In the genomic region with DNA sequence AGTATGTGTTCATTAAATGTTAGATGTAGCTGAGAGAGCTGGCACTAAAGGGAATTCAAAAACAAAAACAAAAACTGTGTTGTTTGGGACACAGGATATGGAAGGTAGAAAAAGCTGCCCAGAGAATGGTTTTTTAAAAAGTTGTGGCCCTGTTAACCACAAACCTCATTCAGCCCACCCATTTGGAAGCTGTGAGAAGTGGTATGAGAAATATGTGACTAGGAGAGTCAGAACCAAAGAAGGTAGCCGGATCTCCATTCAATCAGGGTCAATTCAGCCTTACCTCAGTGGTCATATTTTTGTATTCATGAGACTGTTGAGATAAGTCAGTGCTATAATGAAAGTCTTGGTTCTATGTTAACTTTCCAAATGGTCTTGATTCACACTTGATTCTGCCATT, we compare ENCODE assay signal across 12 cellular contexts. TPM values are rescaled to one million over a fixed set of nuclear protein-coding genes. Genes with fewer than 3 reads are reported as not detected.
DNase-seq lines count a peak whose midpoint lies in the region; ATAC-seq and TF ChIP-seq lines count a peak whose summit lies in the region.
"Had no signal": no experiment of that assay in that cellular context is flagged by ENCODE, and none has a peak within 500 bp of the region (broad histone marks: within the 10 kb centered on the region; RNA-seq: fewer than 3 reads in every experiment).

No MANE protein-coding gene starts in this region.

- H3K27me3 ChIP-seq in CD4-positive, CD25-positive, alpha-beta regulatory T cell (ENCODE audit: control insufficient read depth, insufficient read depth, low read length): no peaks in the 10 kb centered on the region
- H3K27me3 ChIP-seq in Peyer's patch (no peaks in the 10 kb centered on the region), neuronal stem cell (ENCODE audit: control insufficient read depth in 3 of 3, insufficient read depth in 3 of 3, low read depth in 1 of 3, low read length in 3 of 3) (no peaks in the 10 kb centered on the region)

- H3K79me1 ChIP-seq in neuronal stem cell (ENCODE audit: low read depth, low read length): no peaks in the 10 kb centered on the region

- H3K9me3 Mint-ChIP-seq in CD4-positive, CD25-positive, alpha-beta regulatory T cell: no peaks in the 10 kb centered on the region
- H3K9me3 Mint-ChIP-seq in CD14-positive monocyte: no peaks in the 10 kb centered on the region
- H3K9me3 Mint-ChIP-seq: WTC11 had no signal

- no peak overlapping the region for H2AFZ ChIP-seq in neuronal stem cell (ENCODE audit: low read length)

- H4K91ac ChIP-seq in neuronal stem cell (ENCODE audit: low read depth, low read length, poor library complexity): no peak overlapping the region

- peak overlapping the region; percentile 77 to 84 (median 82) for H3K4me3 Mint-ChIP-seq in CD4-positive, CD25-positive, alpha-beta regulatory T cell
- no peak overlapping the region for H3K4me3 Mint-ChIP-seq in CD14-positive monocyte
- H3K4me3 Mint-ChIP-seq: WTC11 had no signal

- H2BK15ac ChIP-seq in neuronal stem cell (ENCODE audit: low read length): no peak overlapping the region

- TF ChIP-seq CTCF in Peyer's patch (IDR thresholded peaks at IDR 0.05) (no peak), CD14-positive monocyte (IDR thresholded peaks at IDR 0.05) (no peak)

- H3K9me3 ChIP-seq in CD4-positive, CD25-positive, alpha-beta regulatory T cell (ENCODE audit: control insufficient read depth in 2 of 2, low read length in 2 of 2): no peaks in the 10 kb centered on the region
- H3K9me3 ChIP-seq in Peyer's patch (no peaks in the 10 kb centered on the region), neuronal stem cell (replicated peaks in 1 of 2; ENCODE audit: control insufficient read depth in 2 of 2, insufficient read depth in 1 of 2, low read depth in 1 of 2, low read length in 2 of 2) (no peaks in the 10 kb centered on the region)

- H3K9ac ChIP-seq in neuronal stem cell (ENCODE audit: low read depth, low read length, poor library complexity): no peak overlapping the region

- peaks cover 43 to 81% (median 59%) of the 10 kb centered on the region in 4 donors for H3K4me1 Mint-ChIP-seq in CD4-positive, CD25-positive, alpha-beta regulatory T cell
- H3K4me1 Mint-ChIP-seq in CD14-positive monocyte: peaks cover 57% of the 10 kb centered on the region

- H3K4me2 ChIP-seq in neuronal stem cell (ENCODE audit: insufficient read depth, low read length, poor library complexity, severe bottlenecking): no peak overlapping the region

- WGBS in neuronal stem cell (ENCODE audit: extremely low coverage in 2 of 2, insufficient read length in 2 of 2, insufficient replicate concordance in 1 of 2), 2 donors: no CpG with 5 or more reads among the region's 1 CpG

- no peak overlapping the region for H3K14ac ChIP-seq in neuronal stem cell (ENCODE audit: low read length)

- no peak overlapping the region for H2AK5ac ChIP-seq in neuronal stem cell (ENCODE audit: low read depth, low read length)

- no peaks in the 10 kb centered on the region for H3K27me3 Mint-ChIP-seq in CD4-positive, CD25-positive, alpha-beta regulatory T cell
- no peaks in the 10 kb centered on the region for H3K27me3 Mint-ChIP-seq in CD14-positive monocyte (ENCODE audit: low read depth in 3 of 3)

- intact Hi-C loops in CD14-positive monocyte (cut with micrococcal nuclease): loop anchor here in 1 of 2 donors (10.0 kb wide), 1 partner anchor 45 kb away; no protein-coding TSS in a partner anchor

- DNase-seq in CD4-positive, CD25-positive, alpha-beta regulatory T cell: peak in 1 of 3 donors; percentile 29
- no peak for DNase-seq in Peyer's patch
- DNase-seq in glomerular visceral epithelial cell (ENCODE audit: extremely low spot score): peak; percentile 38
- no peak for DNase-seq in caudate nucleus (lab: John Stamatoyannopoulos, UW)
- no peak for DNase-seq in CD14-positive monocyte (ENCODE audit: low spot score)
- DNase-seq in neuronal stem cell (ENCODE audit: low spot score): no peak
- DNase-seq: NCI-H524 treated with DMSO at 0.1 percent for 48 hours; SHP77 treated with DMSO at 0.1 percent for 48 hours; stimulated activated CD4-positive, alpha-beta T cell treated with anti-CD3 and anti-CD28 coated beads, Interleukin-4, amount 100 ng/mL, for 4 hours had no signal

- no peak overlapping the region for H4K8ac ChIP-seq in neuronal stem cell (ENCODE audit: low read depth, low read length)

- peaks cover 8% of the 10 kb centered on the region for H3K36me3 ChIP-seq in CD4-positive, CD25-positive, alpha-beta regulatory T cell (ENCODE audit: control insufficient read depth, insufficient read depth, low read length)
- H3K36me3 ChIP-seq in Peyer's patch (peaks cover 0 to 8% (median 0%) of the 10 kb centered on the region in 3 donors), neuronal stem cell (replicated peaks in 1 of 2; ENCODE audit: control insufficient read depth in 2 of 2, insufficient read depth in 2 of 2, low read length in 2 of 2) (no peaks in the 10 kb centered on the region)

- H3K27ac ChIP-seq in CD4-positive, CD25-positive, alpha-beta regulatory T cell (ENCODE audit: insufficient read depth, low read length, poor library complexity, severe bottlenecking): peak overlapping the region; percentile 81
- H3K27ac ChIP-seq in Peyer's patch (peak overlapping the region in 3 of 4 donors; percentile 65 to 73 (median 69)), caudate nucleus (ENCODE audit: low read depth, low read length) (no peak overlapping the region), neuronal stem cell (replicated peaks; ENCODE audit: low read length) (no peak overlapping the region)

- H3K36me3 Mint-ChIP-seq in CD4-positive, CD25-positive, alpha-beta regulatory T cell: peaks cover 24% of the 10 kb centered on the region
- peaks cover 30 to 40% of the 10 kb centered on the region in 2 donors for H3K36me3 Mint-ChIP-seq in CD14-positive monocyte

- H3K4me3 ChIP-seq in CD4-positive, CD25-positive, alpha-beta regulatory T cell (ENCODE audit: low read depth, low read length): peak overlapping the region; percentile 82
- no peak overlapping the region for H3K4me3 ChIP-seq in Peyer's patch
- H3K4me3 ChIP-seq in neuronal stem cell (ENCODE audit: low read length in 2 of 2): no peak overlapping the region

- no peak overlapping the region for H2BK5ac ChIP-seq in neuronal stem cell (ENCODE audit: low read length)

- no peak overlapping the region for H2BK12ac ChIP-seq in neuronal stem cell (ENCODE audit: low read length)

- no peak overlapping the region for H2BK120ac ChIP-seq in neuronal stem cell (ENCODE audit: low read depth, low read length)

- H3K18ac ChIP-seq in neuronal stem cell (ENCODE audit: low read length): no peak overlapping the region

- TF ChIP-seq POLR2A in Peyer's patch (IDR thresholded peaks at IDR 0.05): no peak

- peaks cover 69% of the 10 kb centered on the region for H3K4me1 ChIP-seq in CD4-positive, CD25-positive, alpha-beta regulatory T cell (ENCODE audit: control insufficient read depth, insufficient read depth, low read length, poor library complexity, severe bottlenecking)
- H3K4me1 ChIP-seq in Peyer's patch (peaks cover 0 to 26% (median 9%) of the 10 kb centered on the region in 4 donors), neuronal stem cell (ENCODE audit: control insufficient read depth in 2 of 2, insufficient read depth in 1 of 2, low read depth in 1 of 2, low read length in 2 of 2) (peaks cover 2 to 4% of the 10 kb centered on the region in 2 donors)

- ATAC-seq in CD4-positive, CD25-positive, alpha-beta regulatory T cell (ENCODE audit: low read depth in 2 of 2): no peak
- ATAC-seq in GM19452 (IDR thresholded peaks at IDR 0.05; ENCODE audit: unreplicated experiment) (peak; percentile 39), HG03025 (IDR thresholded peaks at IDR 0.05; ENCODE audit: low FRiP score, unreplicated experiment) (no peak)
- ATAC-seq: WTC11 had no signal

- no peak overlapping the region for H3K23ac ChIP-seq in neuronal stem cell (ENCODE audit: low read depth, low read length, poor library complexity)

- H3K27ac Mint-ChIP-seq in CD4-positive, CD25-positive, alpha-beta regulatory T cell: peak overlapping the region; percentile 90 to 98 (median 96)
- no peak overlapping the region for H3K27ac Mint-ChIP-seq in CD14-positive monocyte

- H3K4ac ChIP-seq in neuronal stem cell (ENCODE audit: low read length): no peak overlapping the region

RNA-seq across cellular contexts. Expression of a gene that starts 29.8 kb away (rescaled TPM):
- total RNA-seq in CD4-positive, CD25-positive, alpha-beta regulatory T cell: 88.1 TPM
- 100 to 1,000 TPM; 153 to 217 (median 186) TPM for polyA plus RNA-seq in CD4-positive, CD25-positive, alpha-beta regulatory T cell
- total RNA-seq in Peyer's patch: 100 to 1,000 TPM in 2 of 4 donors, 10 to 100 TPM in 2; 15.3 to 139 (median 89.6) TPM
- polyA plus RNA-seq in CD14-positive monocyte: 10 to 100 TPM; 74.8 to 86.9 TPM
- polyA plus RNA-seq in neuronal stem cell (2013, experiment 1 of 2): 59.5 TPM
- 64.5 TPM for polyA plus RNA-seq in neuronal stem cell (2013, experiment 2 of 2)

RNA-seq across cellular contexts. Expression of a gene that starts 53.2 kb away (rescaled TPM):
- 15.2 TPM for total RNA-seq in CD4-positive, CD25-positive, alpha-beta regulatory T cell
- polyA plus RNA-seq in CD4-positive, CD25-positive, alpha-beta regulatory T cell: 10 to 100 TPM; 60.3 to 83.8 (median 75.2) TPM
- total RNA-seq in Peyer's patch: 10 to 100 TPM; 12.0 to 21.5 (median 15.8) TPM
- 10 to 100 TPM; 48.1 to 53.2 TPM for polyA plus RNA-seq in CD14-positive monocyte
- polyA plus RNA-seq in neuronal stem cell (2013, experiment 1 of 2): 46.2 TPM
- polyA plus RNA-seq in neuronal stem cell (2013, experiment 2 of 2): 48.1 TPM

Comparison
In these comparisons a context has a peak if more than half of its experiments do, and no peak if none do; other contexts are left out.
1. H3K27ac ChIP-seq: peak in CD4-positive, CD25-positive, alpha-beta regulatory T cell (single experiment) and Peyer's patch (3 of 4); none in caudate nucleus (single experiment) and neuronal stem cell (single experiment).
2. H3K27ac Mint-ChIP-seq: peak in CD4-positive, CD25-positive, alpha-beta regulatory T cell (3 of 3); none in CD14-positive monocyte (0 of 7).
3. H3K4me3 Mint-ChIP-seq: peak in CD4-positive, CD25-positive, alpha-beta regulatory T cell (4 of 4); none in CD14-positive monocyte (0 of 2).